ENCODE assay signal across 2 cellular contexts in genomic region chr18:58827886-58828285, GRCh38.
TF ChIP-seq lines count a peak whose summit lies in the region.

No MANE protein-coding gene starts in this region.

TF ChIP-seq in GM23338, 12 proteins besides CTCF, POLR2A, EP300 and RAD21:
- TF ChIP-seq CREB1 (CRISPR knock-in tag; IDR thresholded peaks at IDR 0.05; ENCODE audit: low read depth) = no peak
- TF ChIP-seq, protein P1, sequence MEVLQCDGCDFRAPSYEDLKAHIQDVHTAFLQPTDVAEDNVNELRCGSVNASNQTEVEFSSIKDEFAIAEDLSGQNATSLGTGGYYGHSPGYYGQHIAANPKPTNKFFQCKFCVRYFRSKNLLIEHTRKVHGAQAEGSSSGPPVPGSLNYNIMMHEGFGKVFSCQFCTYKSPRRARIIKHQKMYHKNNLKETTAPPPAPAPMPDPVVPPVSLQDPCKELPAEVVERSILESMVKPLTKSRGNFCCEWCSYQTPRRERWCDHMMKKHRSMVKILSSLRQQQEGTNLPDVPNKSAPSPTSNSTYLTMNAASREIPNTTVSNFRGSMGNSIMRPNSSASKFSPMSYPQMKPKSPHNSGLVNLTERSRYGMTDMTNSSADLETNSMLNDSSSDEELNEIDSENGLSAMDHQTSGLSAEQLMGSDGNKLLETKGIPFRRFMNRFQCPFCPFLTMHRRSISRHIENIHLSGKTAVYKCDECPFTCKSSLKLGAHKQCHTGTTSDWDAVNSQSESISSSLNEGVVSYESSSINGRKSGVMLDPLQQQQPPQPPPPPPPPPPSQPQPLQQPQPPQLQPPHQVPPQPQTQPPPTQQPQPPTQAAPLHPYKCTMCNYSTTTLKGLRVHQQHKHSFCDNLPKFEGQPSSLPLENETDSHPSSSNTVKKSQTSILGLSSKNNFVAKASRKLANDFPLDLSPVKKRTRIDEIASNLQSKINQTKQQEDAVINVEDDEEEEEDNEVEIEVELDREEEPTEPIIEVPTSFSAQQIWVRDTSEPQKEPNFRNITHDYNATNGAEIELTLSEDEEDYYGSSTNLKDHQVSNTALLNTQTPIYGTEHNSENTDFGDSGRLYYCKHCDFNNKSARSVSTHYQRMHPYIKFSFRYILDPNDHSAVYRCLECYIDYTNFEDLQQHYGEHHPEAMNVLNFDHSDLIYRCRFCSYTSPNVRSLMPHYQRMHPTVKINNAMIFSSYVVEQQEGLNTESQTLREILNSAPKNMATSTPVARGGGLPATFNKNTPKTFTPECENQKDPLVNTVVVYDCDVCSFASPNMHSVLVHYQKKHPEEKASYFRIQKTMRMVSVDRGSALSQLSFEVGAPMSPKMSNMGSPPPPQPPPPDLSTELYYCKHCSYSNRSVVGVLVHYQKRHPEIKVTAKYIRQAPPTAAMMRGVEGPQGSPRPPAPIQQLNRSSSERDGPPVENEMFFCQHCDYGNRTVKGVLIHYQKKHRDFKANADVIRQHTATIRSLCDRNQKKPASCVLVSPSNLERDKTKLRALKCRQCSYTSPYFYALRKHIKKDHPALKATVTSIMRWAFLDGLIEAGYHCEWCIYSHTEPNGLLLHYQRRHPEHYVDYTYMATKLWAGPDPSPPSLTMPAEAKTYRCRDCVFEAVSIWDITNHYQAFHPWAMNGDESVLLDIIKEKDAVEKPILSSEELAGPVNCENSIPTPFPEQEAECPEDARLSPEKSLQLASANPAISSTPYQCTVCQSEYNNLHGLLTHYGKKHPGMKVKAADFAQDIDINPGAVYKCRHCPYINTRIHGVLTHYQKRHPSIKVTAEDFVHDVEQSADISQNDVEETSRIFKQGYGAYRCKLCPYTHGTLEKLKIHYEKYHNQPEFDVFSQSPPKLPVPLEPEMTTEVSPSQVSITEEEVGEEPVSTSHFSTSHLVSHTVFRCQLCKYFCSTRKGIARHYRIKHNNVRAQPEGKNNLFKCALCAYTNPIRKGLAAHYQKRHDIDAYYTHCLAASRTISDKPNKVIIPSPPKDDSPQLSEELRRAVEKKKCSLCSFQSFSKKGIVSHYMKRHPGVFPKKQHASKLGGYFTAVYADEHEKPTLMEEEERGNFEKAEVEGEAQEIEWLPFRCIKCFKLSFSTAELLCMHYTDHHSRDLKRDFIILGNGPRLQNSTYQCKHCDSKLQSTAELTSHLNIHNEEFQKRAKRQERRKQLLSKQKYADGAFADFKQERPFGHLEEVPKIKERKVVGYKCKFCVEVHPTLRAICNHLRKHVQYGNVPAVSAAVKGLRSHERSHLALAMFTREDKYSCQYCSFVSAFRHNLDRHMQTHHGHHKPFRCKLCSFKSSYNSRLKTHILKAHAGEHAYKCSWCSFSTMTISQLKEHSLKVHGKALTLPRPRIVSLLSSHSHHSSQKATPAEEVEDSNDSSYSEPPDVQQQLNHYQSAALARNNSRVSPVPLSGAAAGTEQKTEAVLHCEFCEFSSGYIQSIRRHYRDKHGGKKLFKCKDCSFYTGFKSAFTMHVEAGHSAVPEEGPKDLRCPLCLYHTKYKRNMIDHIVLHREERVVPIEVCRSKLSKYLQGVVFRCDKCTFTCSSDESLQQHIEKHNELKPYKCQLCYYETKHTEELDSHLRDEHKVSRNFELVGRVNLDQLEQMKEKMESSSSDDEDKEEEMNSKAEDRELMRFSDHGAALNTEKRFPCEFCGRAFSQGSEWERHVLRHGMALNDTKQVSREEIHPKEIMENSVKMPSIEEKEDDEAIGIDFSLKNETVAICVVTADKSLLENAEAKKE (CRISPR knock-in tag; IDR thresholded peaks at IDR 0.05) = no peak
- TF ChIP-seq JUNB (IDR thresholded peaks at IDR 0.05; ENCODE audit: unreplicated experiment) = no peak
- TF ChIP-seq POLR2AphosphoS5 (IDR thresholded peaks at IDR 0.05; ENCODE audit: low read depth) = no peak
- TF ChIP-seq EZH2phosphoT487 (IDR thresholded peaks at IDR 0.05; ENCODE audit: unreplicated experiment) = no peak
- TF ChIP-seq, protein P2, sequence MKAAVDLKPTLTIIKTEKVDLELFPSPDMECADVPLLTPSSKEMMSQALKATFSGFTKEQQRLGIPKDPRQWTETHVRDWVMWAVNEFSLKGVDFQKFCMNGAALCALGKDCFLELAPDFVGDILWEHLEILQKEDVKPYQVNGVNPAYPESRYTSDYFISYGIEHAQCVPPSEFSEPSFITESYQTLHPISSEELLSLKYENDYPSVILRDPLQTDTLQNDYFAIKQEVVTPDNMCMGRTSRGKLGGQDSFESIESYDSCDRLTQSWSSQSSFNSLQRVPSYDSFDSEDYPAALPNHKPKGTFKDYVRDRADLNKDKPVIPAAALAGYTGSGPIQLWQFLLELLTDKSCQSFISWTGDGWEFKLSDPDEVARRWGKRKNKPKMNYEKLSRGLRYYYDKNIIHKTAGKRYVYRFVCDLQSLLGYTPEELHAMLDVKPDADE (IDR thresholded peaks at IDR 0.05) = no peak
- no peak for TF ChIP-seq ZNF331 (CRISPR knock-in tag; IDR thresholded peaks at IDR 0.05; ENCODE audit: low read depth)

TF ChIP-seq in H1, 55 proteins besides CTCF, POLR2A, EP300 and RAD21:
- TF ChIP-seq E2F6 (IDR thresholded peaks at IDR 0.05) = peak; percentile 53
- TF ChIP-seq, protein P3, sequence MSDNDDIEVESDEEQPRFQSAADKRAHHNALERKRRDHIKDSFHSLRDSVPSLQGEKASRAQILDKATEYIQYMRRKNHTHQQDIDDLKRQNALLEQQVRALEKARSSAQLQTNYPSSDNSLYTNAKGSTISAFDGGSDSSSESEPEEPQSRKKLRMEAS (IDR thresholded peaks at IDR 0.05) = no peak
